10 cellular contexts compared by ENCODE assay signal in the genomic region with DNA sequence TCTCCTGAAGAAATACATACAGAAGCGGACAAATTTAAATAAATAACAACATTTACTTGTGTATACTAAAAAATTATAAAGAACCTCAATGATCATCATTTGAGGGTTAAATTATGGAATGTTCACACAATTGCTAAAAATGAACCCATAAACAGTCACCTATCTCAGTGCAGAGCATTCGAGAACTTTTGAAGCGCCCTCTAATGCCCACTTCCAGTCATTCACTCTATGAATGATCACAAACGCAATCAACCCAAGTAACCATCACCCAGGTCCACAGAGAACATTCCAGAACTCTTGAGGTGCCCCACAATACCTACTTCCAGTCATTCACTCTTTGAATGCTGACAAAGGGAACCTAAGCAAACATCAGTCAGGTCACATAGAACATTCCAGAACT. TPM values are rescaled to one million over a fixed set of nuclear protein-coding genes. Genes with fewer than 3 reads are reported as not detected.
A peak's percentile ranks its signal among the peaks of the same experiment; 100 is the strongest.
DNase-seq lines count a peak whose midpoint lies in the region; ATAC-seq and TF ChIP-seq lines count a peak whose summit lies in the region.
"Had no signal": no experiment of that assay in that cellular context is flagged by ENCODE, and none has a peak within 500 bp of the region (broad histone marks: within the 10 kb centered on the region; RNA-seq: fewer than 3 reads in every experiment).

No MANE protein-coding gene starts in this region.

- H3K9me3 ChIP-seq in heart right ventricle (no peaks in the 10 kb centered on the region), smooth muscle cell (replicated peaks; ENCODE audit: low read depth) (peaks cover 4% of the 10 kb centered on the region)

- no peak for ATAC-seq in heart right ventricle
- no peak for ATAC-seq in Right ventricle myocardium superior (ENCODE audit: poor library complexity)
- ATAC-seq in GM21447 (IDR thresholded peaks at IDR 0.05; ENCODE audit: unreplicated experiment): no peak
- ATAC-seq in HG02973 (IDR thresholded peaks at IDR 0.05; ENCODE audit: unreplicated experiment): no peak

- TF ChIP-seq POLR2A in NB4 (IDR thresholded peaks at IDR 0.05; ENCODE audit: extremely low read depth, insufficient read length): no peak

- H3K4me3 ChIP-seq in heart right ventricle: no peak overlapping the region
- no peak overlapping the region for H3K4me3 ChIP-seq in NB4 (ENCODE audit: low read depth, low read length)
- no peak overlapping the region for H3K4me3 ChIP-seq in choroid plexus epithelial cell (ENCODE audit: low read depth, low read length)
- no peak overlapping the region for H3K4me3 ChIP-seq in smooth muscle cell
- H3K4me3 ChIP-seq: right atrium auricular region had no signal

- no peak overlapping the region for H2AFZ ChIP-seq in smooth muscle cell (ENCODE audit: low read depth)

- H3K4me2 ChIP-seq in smooth muscle cell: no peak overlapping the region

- WGBS in heart right ventricle, 2 donors: 47 to 48% methylated on average over 4 of the region's 4 CpGs
- WGBS in smooth muscle cell (ENCODE audit: low lambda C conversion rate): 58% methylated on average over 4 of the region's 4 CpGs

- H3K4me1 ChIP-seq in heart right ventricle: no peaks in the 10 kb centered on the region
- H3K4me1 ChIP-seq in smooth muscle cell (ENCODE audit: low read depth): no peaks in the 10 kb centered on the region
- H3K4me1 ChIP-seq: right atrium auricular region had no signal

- no peak overlapping the region for H3K9ac ChIP-seq in smooth muscle cell (ENCODE audit: low read depth)

- H3K36me3 ChIP-seq in heart right ventricle (no peaks in the 10 kb centered on the region), smooth muscle cell (ENCODE audit: low read depth) (no peaks in the 10 kb centered on the region)
- H3K36me3 ChIP-seq: right atrium auricular region had no signal

- H4K20me1 ChIP-seq in smooth muscle cell (ENCODE audit: low read depth): no peaks in the 10 kb centered on the region

- H3K27ac ChIP-seq in heart right ventricle (no peak overlapping the region), smooth muscle cell (ENCODE audit: low read depth) (no peak overlapping the region)
- H3K27ac ChIP-seq: right atrium auricular region had no signal

- H3K27me3 ChIP-seq in heart right ventricle (peaks cover 0 to 21% (median 0%) of the 10 kb centered on the region in 7 donors), smooth muscle cell (ENCODE audit: low read depth) (no peaks in the 10 kb centered on the region)
- H3K27me3 ChIP-seq: right atrium auricular region had no signal

- TF ChIP-seq CTCF in heart right ventricle (IDR thresholded peaks at IDR 0.05) (peak in 5 of 9 donors; percentile 21 to 48 (median 38)), NB4 (IDR thresholded peaks at IDR 0.05; ENCODE audit: low read depth, low read length) (peak; percentile 58), choroid plexus epithelial cell (conservative IDR thresholded peaks at IDR 0.05; ENCODE audit: low read depth, low read length) (peak; percentile 63), smooth muscle cell (IDR thresholded peaks at IDR 0.05; ENCODE audit: borderline replicate concordance, insufficient read depth, poor library complexity, severe bottlenecking) (peak; percentile 13)

- no peaks in the 10 kb centered on the region for H3F3A ChIP-seq in smooth muscle cell (ENCODE audit: low read depth)

- no peak for DNase-seq in heart right ventricle
- DNase-seq in Right ventricle myocardium superior: no peak
- peak; percentile 46 for DNase-seq in NB4 (ENCODE audit: low read depth)
- peak; percentile 50 for DNase-seq in choroid plexus epithelial cell (ENCODE audit: low read depth)
- DNase-seq in smooth muscle cell (lab: John Stamatoyannopoulos, UW; ENCODE audit: unreplicated experiment): no peak
- DNase-seq in NCI-H1930 (lab: John Stamatoyannopoulos, UW): no peak
- DNase-seq: NCI-H2171 had no signal

- H3K79me2 ChIP-seq in smooth muscle cell (ENCODE audit: low read depth): no peaks in the 10 kb centered on the region

- intact Hi-C loops in heart right ventricle (cut with DNase I) (loop anchor here in 1 of 10 donors (10.0 kb wide), 1 partner anchor 267 kb away; no protein-coding TSS in a partner anchor), Right ventricle myocardium superior (cut with DNase I) (no loop called here)

RNA-seq across cellular contexts. Expression of gene PABIR2, which starts 35.2 kb away (rescaled TPM):
- 10 to 100 TPM; 10.7 to 18.7 (median 14.1) TPM for total RNA-seq in heart right ventricle
- 10 to 100 TPM; 11.6 to 23.3 TPM for polyA plus RNA-seq in heart right ventricle
- total RNA-seq in Right ventricle myocardium superior: 9.0 TPM
- 5.0 and 7.6 TPM in 2 replicates for total RNA-seq in smooth muscle cell
- polyA plus RNA-seq in smooth muscle cell: 2.9 and 5.2 TPM in 2 replicates

Comparison
In these comparisons a context has a peak if more than half of its experiments do, and no peak if none do; other contexts are left out.
1. DNase-seq: peak in NB4 (single experiment) and choroid plexus epithelial cell (single experiment); none in heart right ventricle (0 of 2), Right ventricle myocardium superior (single experiment), smooth muscle cell (single experiment) and NCI-H1930 (0 of 2).
2. CTCF ChIP-seq: peak in every context shown above with its lines; median percentile 63 in choroid plexus epithelial cell; 58 in NB4; 38 in heart right ventricle; 13 in smooth muscle cell.